ENCODE assay signal across 1 cellular context in the genomic region with DNA sequence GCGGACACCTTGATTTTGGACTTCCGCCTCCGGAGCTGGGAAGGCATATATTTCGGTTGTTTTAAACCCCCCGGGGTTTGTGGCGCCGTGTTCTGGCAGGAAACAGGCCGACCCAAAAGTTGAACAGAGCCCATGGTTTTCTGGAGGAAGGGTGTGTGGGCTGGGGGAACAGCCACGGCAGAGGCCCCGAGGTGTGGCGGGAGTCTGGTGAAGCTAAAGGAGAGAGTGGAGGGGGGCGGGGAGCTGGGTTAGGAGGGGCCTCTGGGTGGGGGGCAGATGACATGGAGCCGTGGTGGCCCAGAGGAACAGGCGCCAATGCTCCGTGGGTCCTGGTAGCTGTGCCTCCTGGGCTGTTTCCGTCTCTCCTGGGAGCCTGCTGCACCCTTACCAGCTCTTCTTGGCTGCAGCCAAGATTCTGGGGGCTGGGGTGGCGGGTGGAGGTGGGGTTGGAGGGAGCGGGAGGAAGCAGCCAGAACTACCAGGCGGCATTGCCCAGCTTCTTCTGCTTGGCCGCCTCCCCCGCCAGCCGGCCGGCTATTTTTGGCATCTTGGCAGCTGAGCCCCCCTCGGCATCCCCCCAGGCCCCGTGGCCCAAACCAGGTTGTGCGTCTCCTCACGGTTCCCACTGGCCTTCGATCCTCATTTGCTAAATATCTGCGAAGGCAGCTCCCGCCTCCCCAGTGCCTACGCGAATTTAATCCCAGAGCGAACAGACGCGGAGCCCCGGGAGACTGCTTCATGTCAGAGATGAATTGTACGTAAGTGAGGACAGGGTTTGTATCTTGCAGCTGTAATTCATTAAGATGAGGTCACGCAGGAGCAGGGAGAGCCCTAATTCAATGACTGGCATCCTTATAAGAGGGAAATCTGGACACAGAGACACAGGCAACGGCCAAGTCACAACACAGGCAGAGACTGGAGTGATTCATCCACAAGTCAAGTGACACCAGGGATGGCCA.
TF ChIP-seq lines count a peak whose summit lies in the region.

No MANE protein-coding gene starts in this region.

TF ChIP-seq in IMR-90, 13 proteins besides CTCF, POLR2A, EP300 and RAD21:
- TF ChIP-seq MXI1 (IDR thresholded peaks at IDR 0.05; ENCODE audit: borderline replicate concordance, low read depth, low read length), result no peak
- TF ChIP-seq MAFK (IDR thresholded peaks at IDR 0.05; ENCODE audit: low read depth, low read length), result no peak
- TF ChIP-seq RFX5 (IDR thresholded peaks at IDR 0.05; ENCODE audit: low read depth, low read length), result no peak
- no peak for TF ChIP-seq MAZ (IDR thresholded peaks at IDR 0.05; ENCODE audit: borderline replicate concordance, low read depth, low read length)
- TF ChIP-seq FOS (IDR thresholded peaks at IDR 0.05; ENCODE audit: low read depth, low read length), result no peak
- TF ChIP-seq CEBPB (IDR thresholded peaks at IDR 0.05; ENCODE audit: low read depth, low read length), result no peak
- no peak for TF ChIP-seq BHLHE40 (IDR thresholded peaks at IDR 0.05; ENCODE audit: low read depth, low read length)
TF ChIP-seq in IMR-90: peak in this region for 0.
